In the genomic region with DNA sequence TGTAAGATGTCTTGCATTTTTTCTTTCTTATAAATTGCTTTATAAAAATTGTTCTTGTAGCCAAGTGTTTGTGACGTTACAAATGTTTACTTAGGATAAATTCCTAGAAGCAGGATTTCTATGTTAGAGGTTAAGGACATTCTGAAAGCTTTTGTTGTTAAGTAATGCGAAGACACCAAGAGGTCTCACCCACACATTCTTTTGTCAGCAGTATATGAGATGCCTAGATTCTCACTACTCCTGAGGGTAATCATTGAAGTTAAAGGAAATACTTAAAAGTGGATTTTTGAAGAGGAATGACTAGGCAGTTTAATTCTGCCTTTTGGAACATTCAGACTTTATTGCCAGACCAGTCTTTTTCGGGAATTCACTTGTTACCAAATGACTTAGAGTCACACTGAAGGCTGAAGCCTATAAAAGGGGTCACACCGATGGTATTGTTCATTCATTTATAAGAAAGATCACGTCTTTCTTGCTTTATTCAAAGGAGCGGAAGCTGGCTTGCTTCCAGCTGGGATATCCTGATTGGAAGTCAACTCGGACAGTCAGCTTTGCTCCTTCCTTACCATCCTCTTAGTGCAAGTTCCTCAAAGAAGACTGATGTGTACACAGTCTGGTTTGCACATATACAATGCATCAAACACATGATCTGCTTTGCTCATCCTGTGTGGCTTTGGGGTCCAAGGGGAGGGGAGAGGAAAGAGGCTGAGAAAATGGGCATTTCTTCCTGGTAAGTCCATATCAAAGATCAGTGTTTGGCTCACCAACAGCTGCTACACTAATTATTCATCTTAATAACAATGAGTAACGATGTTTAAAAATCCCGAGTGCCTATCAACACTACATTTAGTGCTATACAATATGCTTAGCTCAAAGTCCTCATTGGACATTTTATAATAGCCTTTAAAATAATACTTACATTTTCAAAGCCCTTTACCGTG, we compare ENCODE assay signal across 13 cellular contexts.
A peak's percentile ranks its signal among the peaks of the same experiment; 100 is the strongest.
DNase-seq lines count a peak whose midpoint lies in the region; ATAC-seq and TF ChIP-seq lines count a peak whose summit lies in the region.
"Had no signal": no experiment of that assay in that cellular context is flagged by ENCODE, and none has a peak within 500 bp of the region (broad histone marks: within the 10 kb centered on the region; RNA-seq: fewer than 3 reads in every experiment).

No MANE protein-coding gene starts in this region.

- intact Hi-C loops in sciatic nerve (cut with DNase I) = loop anchor here (5.0 kb wide), 1 partner anchor 978 kb away; no protein-coding TSS in a partner anchor
- intact Hi-C loops in prostate gland (cut with DNase I) = loop anchor here (5.0 kb wide), 1 partner anchor 33 kb away; no protein-coding TSS in a partner anchor

- 89% methylated on average over 10 of the region's 10 CpGs for WGBS in GM23248 (ENCODE audit: low coverage in 1 of 2, low lambda C conversion rate in 2 of 2, missing lambda C conversion rate in 2 of 2), 2 experiments
- 62% methylated on average over 10 of the region's 10 CpGs for WGBS in prostate gland

- no peaks in the 10 kb centered on the region for H3K79me2 ChIP-seq in GM23248 (ENCODE audit: insufficient read depth)

- no peak for TF ChIP-seq POLR2A in prostate gland (IDR thresholded peaks at IDR 0.05)

- H3K4me3 Mint-ChIP-seq in stimulated activated effector memory CD8-positive, alpha-beta T cell treated with anti-CD3 and anti-CD28 coated beads, Interleukin-12 subunit alpha, Interleukin-12 subunit beta, amount 100 ng/mL, for 72 hours = no peak overlapping the region

- peaks cover 14% of the 10 kb centered on the region for H3F3A ChIP-seq in GM23248 (ENCODE audit: insufficient read depth)

- H3K4me1 ChIP-seq in GM23248 (ENCODE audit: insufficient read depth) (peaks cover 21% of the 10 kb centered on the region), prostate gland (replicated peaks) (no peaks in the 10 kb centered on the region)

- H3K9me3 ChIP-seq in GM23248 (ENCODE audit: low read depth) = no peaks in the 10 kb centered on the region
- H3K9me3 ChIP-seq in prostate gland = no peaks in the 10 kb centered on the region
- H3K9me3 ChIP-seq: ascending aorta, thoracic aorta had no signal

- H3K4me1 Mint-ChIP-seq in stimulated activated effector memory CD8-positive, alpha-beta T cell treated with anti-CD3 and anti-CD28 coated beads, Interleukin-12 subunit alpha, Interleukin-12 subunit beta, amount 100 ng/mL, for 72 hours = peaks cover 2% of the 10 kb centered on the region

- ATAC-seq in SK-N-SH treated with all-trans-retinoic acid at 6 μM for 48 hours (no peak; the same call in 2 of the 3 replicates), sciatic nerve (peak; percentile 64)
- no peak for ATAC-seq in stimulated activated effector memory CD8-positive, alpha-beta T cell treated with anti-CD3 and anti-CD28 coated beads, Interleukin-12 subunit alpha, Interleukin-12 subunit beta, amount 100 ng/mL, for 72 hours

- peak; percentile 21 for DNase-seq in GM23248
- peak; percentile 62 for DNase-seq in fibroblast of villous mesenchyme (ENCODE audit: low read depth)
- no peak for DNase-seq in sciatic nerve (ENCODE audit: low spot score)
- DNase-seq in stimulated activated effector memory CD8-positive, alpha-beta T cell treated with anti-CD3 and anti-CD28 coated beads, Interleukin-12 subunit alpha, Interleukin-12 subunit beta, amount 100 ng/mL, for 72 hours (ENCODE audit: low spot score in 2 of 2) = no peak
- no peak for DNase-seq in NCI-H748 treated with DMSO at 0.1 percent for 48 hours (lab: John Stamatoyannopoulos, UW)
- no peak for DNase-seq in prostate gland (ENCODE audit: low spot score)
- DNase-seq in epidermal melanocyte (ENCODE audit: insufficient read length, low spot score) = no peak
- DNase-seq: glutamatergic neuron; Karpas-422; stimulated activated CD4-positive, alpha-beta T cell treated with anti-CD3 and anti-CD28 coated beads, Interleukin-1b, Interleukin-23, amount 100 ng/mL, for 48 hours had no signal

- no peaks in the 10 kb centered on the region for H3K36me3 Mint-ChIP-seq in stimulated activated effector memory CD8-positive, alpha-beta T cell treated with anti-CD3 and anti-CD28 coated beads, Interleukin-12 subunit alpha, Interleukin-12 subunit beta, amount 100 ng/mL, for 72 hours

- H3K36me3 ChIP-seq in GM23248 (ENCODE audit: low read depth) = no peaks in the 10 kb centered on the region
- no peaks in the 10 kb centered on the region for H3K36me3 ChIP-seq in prostate gland
- H3K36me3 ChIP-seq: ascending aorta, thoracic aorta had no signal

- in situ Hi-C loops in GM23248 (cut with MboI) = loop anchor here (10.0 kb wide), 1 partner anchor 570 kb away; no protein-coding TSS in a partner anchor

- H3K27ac ChIP-seq in GM23248 (no peak overlapping the region), prostate gland (no peak overlapping the region)

- H3K9me2 ChIP-seq in GM23248 (ENCODE audit: insufficient read depth) = no peaks in the 10 kb centered on the region

- no peaks in the 10 kb centered on the region for H4K20me1 ChIP-seq in GM23248 (ENCODE audit: insufficient read depth)

- H3K27me3 ChIP-seq in GM23248 (replicated peaks; ENCODE audit: insufficient read depth) (no peaks in the 10 kb centered on the region), prostate gland (replicated peaks; ENCODE audit: insufficient read depth) (no peaks in the 10 kb centered on the region)
- H3K27me3 ChIP-seq: ascending aorta had no signal

- no peak overlapping the region for H3K4me3 ChIP-seq in GM23248
- H3K4me3 ChIP-seq in fibroblast of villous mesenchyme (ENCODE audit: low read depth, low read length) = no peak overlapping the region
- H3K4me3 ChIP-seq in prostate gland = no peak overlapping the region
- H3K4me3 ChIP-seq: ascending aorta, thoracic aorta had no signal

- no peaks in the 10 kb centered on the region for H3K9me3 Mint-ChIP-seq in stimulated activated effector memory CD8-positive, alpha-beta T cell treated with anti-CD3 and anti-CD28 coated beads, Interleukin-12 subunit alpha, Interleukin-12 subunit beta, amount 100 ng/mL, for 72 hours

- H2AFZ ChIP-seq in GM23248 = no peak overlapping the region

- no peak overlapping the region for H3K9ac ChIP-seq in GM23248

- TF ChIP-seq CTCF in fibroblast of villous mesenchyme (IDR thresholded peaks at IDR 0.05; ENCODE audit: insufficient read depth, low read depth, low read length) = no peak
- TF ChIP-seq CTCF in prostate gland (IDR thresholded peaks at IDR 0.05) = no peak

- no peak overlapping the region for H3K27ac Mint-ChIP-seq in stimulated activated effector memory CD8-positive, alpha-beta T cell treated with anti-CD3 and anti-CD28 coated beads, Interleukin-12 subunit alpha, Interleukin-12 subunit beta, amount 100 ng/mL, for 72 hours

- peak overlapping the region; percentile 62 for H3K4me2 ChIP-seq in GM23248 (ENCODE audit: unreplicated experiment)

TF ChIP-seq in SK-N-SH treated with all-trans-retinoic acid at 6 μM for 48 hours, 23 proteins besides CTCF, POLR2A, EP300 and RAD21:
- TF ChIP-seq GLIS3 (CRISPR knock-in tag; IDR thresholded peaks at IDR 0.05) (no peak), ZNF8 (CRISPR knock-in tag; IDR thresholded peaks at IDR 0.05) (no peak), ZNF565 (CRISPR knock-in tag; conservative IDR thresholded peaks at IDR 0.05; ENCODE audit: low read depth) (no peak), TOX (CRISPR knock-in tag; IDR thresholded peaks at IDR 0.05; ENCODE audit: borderline replicate concordance) (no peak), CSDC2 (CRISPR knock-in tag; IDR thresholded peaks at IDR 0.05) (no peak), TCF4 (CRISPR knock-in tag; IDR thresholded peaks at IDR 0.05; ENCODE audit: borderline replicate concordance) (no peak), OSR1 (CRISPR knock-in tag; IDR thresholded peaks at IDR 0.05) (no peak), ISL1 (CRISPR knock-in tag; IDR thresholded peaks at IDR 0.05) (peak; percentile 10; the same call in 1 of the 2 replicates)

Comparison
In these comparisons a context has a peak if more than half of its experiments do, and no peak if none do; other contexts are left out.
1. DNase-seq: peak in GM23248 (single experiment) and fibroblast of villous mesenchyme (single experiment); none in sciatic nerve (single experiment), stimulated activated effector memory CD8-positive, alpha-beta T cell treated with anti-CD3 and anti-CD28 coated beads, Interleukin-12 subunit alpha, Interleukin-12 subunit beta, amount 100 ng/mL, for 72 hours (0 of 2), NCI-H748 treated with DMSO at 0.1 percent for 48 hours (single experiment), prostate gland (single experiment) and epidermal melanocyte (single experiment).